In genomic region chr10:13707156-13707881, GRCh38 we compare ENCODE assay signal across 8 cellular contexts.
DNase-seq lines count a peak whose midpoint lies in the region; ATAC-seq, FAIRE-seq and TF ChIP-seq lines count a peak whose summit lies in the region.

No MANE protein-coding gene starts in this region.

- POLR2A ChIA-PET in K562 (lab: Yijun Ruan, JAX), result interaction anchor here (0.6 to 1.7 kb wide), 6 partner anchors 8 to 32 kb away, joined by 3 to 5 read pairs (median 4); no protein-coding TSS in a partner anchor

- no peaks in the 10 kb centered on the region for H3K27me3 ChIP-seq in K562 (ENCODE audit: control insufficient read depth in 2 of 2, insufficient read depth in 2 of 2, low read length in 2 of 2)

- H2AFZ ChIP-seq in K562 (ENCODE audit: low read depth, low read length), result peak overlapping the region; percentile 92

- H3K4me1 ChIP-seq in K562 (replicated peaks in 1 of 2; ENCODE audit: control insufficient read depth in 2 of 2, insufficient read depth in 2 of 2, low read length in 2 of 2), result peaks cover 31 to 36% of the 10 kb centered on the region in 2 experiments; a peak in 3 of 5 replicates

- 2% methylated on average over 20 of the region's 26 CpGs for WGBS in K562 (ENCODE audit: insufficient coverage, low coverage, missing lambda C conversion rate)

- intact Hi-C loops in K562 (cut with micrococcal nuclease), result loop anchor here (5.0 kb wide), 1 partner anchor 70 kb away; no protein-coding TSS in a partner anchor

- H3K27ac ChIP-seq in K562 (ENCODE audit: extremely low read depth, low read depth, low read length), result peak overlapping the region; percentile 56

- CTCF ChIA-PET in K562 (lab: Yijun Ruan, JAX; ENCODE audit: low intra/inter-chr PET ratio), result no interaction called here

- FAIRE-seq in K562 (lab: Jason Lieb, UNC), result peak; percentile 90

- TF ChIP-seq EP300 in K562 (IDR thresholded peaks at IDR 0.05; ENCODE audit: low read length), result peak; percentile 32; the same call in 1 of the 2 replicates

- no peaks in the 10 kb centered on the region for H3K9me1 ChIP-seq in K562 (ENCODE audit: control insufficient read depth, insufficient read depth, low read length)

- no peaks in the 10 kb centered on the region for H3K36me3 ChIP-seq in K562 (ENCODE audit: control insufficient read depth, insufficient read depth, low read length)

- H3K9ac ChIP-seq in K562 (ENCODE audit: insufficient read depth in 1 of 2, low read depth in 2 of 2, low read length in 2 of 2), result peak overlapping the region; percentile 71 to 82

- H3K4me2 ChIP-seq in K562 (ENCODE audit: insufficient read depth, low read length), result peak overlapping the region; percentile 91

- TF ChIP-seq POLR2A in K562 (conservative IDR thresholded peaks at IDR 0.05), result peak; percentile 39; the same call in 1 of the 2 replicates

- no peak for TF ChIP-seq CTCF in K562 (IDR thresholded peaks at IDR 0.05 in 2 of 3, conservative IDR thresholded peaks at IDR 0.05 in 1 of 3; ENCODE audit: insufficient read depth in 2 of 3, low read depth in 1 of 3, low read length in 3 of 3)

- DNase-seq in AG08395 (ENCODE audit: low spot score), result peak; percentile 89
- peak; percentile 32 for DNase-seq in GM19238 (ENCODE audit: insufficient read length, low spot score)
- peak; percentile 56 for DNase-seq in NCI-H446 treated with DMSO at 0.1 percent for 48 hours (lab: John Stamatoyannopoulos, UW)
- peak; percentile 61 to 84 (median 64) for DNase-seq in K562 (ENCODE audit: extremely low read depth in 1 of 4, low spot score in 3 of 4)
- peak; percentile 62 for DNase-seq in iPS DF 4.7 (ENCODE audit: extremely low read depth, low spot score)
- DNase-seq in putamen (ENCODE audit: low spot score), result peak; percentile 87
- no peak for DNase-seq in middle frontal gyrus (ENCODE audit: extremely low spot score, low spot score)
- DNase-seq in 8988T, result no peak

- ATAC-seq in K562, result peak; percentile 61

- TF ChIP-seq RAD21 in K562 (CRISPR knock-in tag; conservative IDR thresholded peaks at IDR 0.05 in 1 of 2, IDR thresholded peaks at IDR 0.05 in 1 of 2), result no peak

- H3K9me3 ChIP-seq in K562 (replicated peaks; ENCODE audit: control insufficient read depth, insufficient read depth, low read depth, low read length), result no peaks in the 10 kb centered on the region

- no TSS peak for BruUV-seq in K562 (replicated peaks; lab: Mats Ljungman, UMichigan)

- H4K20me1 ChIP-seq in K562 (replicated peaks; ENCODE audit: control insufficient read depth, insufficient read depth, low read length), result no peaks in the 10 kb centered on the region

- peaks cover 15% of the 10 kb centered on the region; the same call in 1 of the 3 replicates for H3K79me2 ChIP-seq in K562 (ENCODE audit: control insufficient read depth, insufficient read depth, low read length)

- peak overlapping the region; percentile 41 for H3K4me3 ChIP-seq in K562

- in situ Hi-C loops in K562 (cut with MboI), result no loop called here

TF ChIP-seq in K562, 482 proteins besides CTCF, POLR2A, EP300 and RAD21 (continues in another document):
- TF ChIP-seq ZBTB2 (IDR thresholded peaks at IDR 0.05) (peak; percentile 54), CBFA2T2 (conservative IDR thresholded peaks at IDR 0.05) (peak; percentile 81), PTTG1 (tag; IDR thresholded peaks at IDR 0.05; ENCODE audit: low read depth) (no peak), NFIC (IDR thresholded peaks at IDR 0.05) (peak; percentile 63), YBX1 (IDR thresholded peaks at IDR 0.05) (no peak), TOE1 (IDR thresholded peaks at IDR 0.05; ENCODE audit: borderline replicate concordance) (0 out of 2 replicates have a peak, but pooled peaks have one; percentile 31), TOE1 (CRISPR knock-in tag; IDR thresholded peaks at IDR 0.05; ENCODE audit: borderline replicate concordance, low read depth) (no peak), ATF1 (CRISPR knock-in tag; IDR thresholded peaks at IDR 0.05) (no peak), ATF1 (tag; IDR thresholded peaks at IDR 0.05) (peak; percentile 54; the same call in 1 of the 2 replicates), SRF (CRISPR knock-in tag; IDR thresholded peaks at IDR 0.05) (peak in 1 of 2 experiments; percentile 71; a peak in 1 of 4 replicates), TAL1 (IDR thresholded peaks at IDR 0.05) (peak; percentile 55; the same call in 1 of the 2 replicates), RHOXF2B (CRISPR knock-in tag; conservative IDR thresholded peaks at IDR 0.05) (no peak), EP400 (IDR thresholded peaks at IDR 0.05) (peak; percentile 31; the same call in 1 of the 2 replicates), ZNF280B (CRISPR knock-in tag; IDR thresholded peaks at IDR 0.05) (no peak), TCF7 (IDR thresholded peaks at IDR 0.05; ENCODE audit: borderline replicate concordance) (no peak), NRF1 (conservative IDR thresholded peaks at IDR 0.05 in 1 of 2, IDR thresholded peaks at IDR 0.05 in 1 of 2) (peak in 1 of 2 experiments; percentile 18; a peak in 1 of 4 replicates), HBP1 (CRISPR knock-in tag; IDR thresholded peaks at IDR 0.05) (no peak), BCOR (IDR thresholded peaks at IDR 0.05) (peak; percentile 54), TRIM24 (IDR thresholded peaks at IDR 0.05) (0 out of 4 replicates have a peak, but pooled peaks of 1 of the 2 experiments have one; percentile 31), MIER1 (IDR thresholded peaks at IDR 0.05; ENCODE audit: low read depth) (0 out of 2 replicates have a peak, but pooled peaks have one; percentile 37), ERF (CRISPR knock-in tag; IDR thresholded peaks at IDR 0.05) (no peak), THAP7 (CRISPR knock-in tag; IDR thresholded peaks at IDR 0.05) (no peak), SMAD4 (CRISPR knock-in tag; conservative IDR thresholded peaks at IDR 0.05) (0 out of 2 replicates have a peak, but pooled peaks have one; percentile 38), MYNN (IDR thresholded peaks at IDR 0.05) (0 out of 2 replicates have a peak, but pooled peaks have one; percentile 15), MYNN (CRISPR knock-in tag; IDR thresholded peaks at IDR 0.05) (no peak), PRMT5 (CRISPR knock-in tag; IDR thresholded peaks at IDR 0.05) (0 out of 2 replicates have a peak, but pooled peaks have one; percentile 28), SMAD3 (CRISPR knock-in tag; conservative IDR thresholded peaks at IDR 0.05) (0 out of 2 replicates have a peak, but pooled peaks have one; percentile 40), CCNT2 (IDR thresholded peaks at IDR 0.05; ENCODE audit: borderline replicate concordance, extremely low read depth, insufficient read length, low read depth, low read length) (no peak), TBL1XR1 (IDR thresholded peaks at IDR 0.05; ENCODE audit: low read length in 2 of 2) (peak in 1 of 2 experiments; percentile 26; a peak in 1 of 4 replicates), HDGF (IDR thresholded peaks at IDR 0.05) (0 out of 2 replicates have a peak, but pooled peaks have one; percentile 19), SMARCE1 (IDR thresholded peaks at IDR 0.05) (peak; percentile 51; the same call in 1 of the 2 replicates), GATAD2A (IDR thresholded peaks at IDR 0.05) (peak; percentile 82), ZNF316 (IDR thresholded peaks at IDR 0.05) (peak; percentile 4; the same call in 1 of the 2 replicates)

Comparison
In these comparisons a context has a peak if more than half of its experiments do, and no peak if none do; other contexts are left out.
1. DNase-seq: peak in AG08395 (single experiment), GM19238 (single experiment), NCI-H446 treated with DMSO at 0.1 percent for 48 hours (single experiment), K562 (4 of 4), iPS DF 4.7 (single experiment) and putamen (single experiment); none in middle frontal gyrus (single experiment) and 8988T (single experiment).